Comparison of ENCODE assay signal across 12 cellular contexts in genomic region chr10:60299961-60300883, GRCh38.
DNase-seq lines count a peak whose midpoint lies in the region; ATAC-seq, FAIRE-seq and TF ChIP-seq lines count a peak whose summit lies in the region.
"Had no signal": no experiment of that assay in that cellular context is flagged by ENCODE, and none has a peak within 500 bp of the region (broad histone marks: within the 10 kb centered on the region; RNA-seq: fewer than 3 reads in every experiment).

No MANE protein-coding gene starts in this region.

- H3K27ac Mint-ChIP-seq in astrocyte (ENCODE audit: unreplicated experiment) (peak overlapping the region; percentile 28), progenitor cell of endocrine pancreas (peak overlapping the region; percentile 46)
- H3K27ac Mint-ChIP-seq: T-helper 1 cell treated with Interleukin-12 subunit alpha and Interleukin-12 subunit beta and Interleukin-4 antibody, amounts not matched to agents 30 μg/mL and 1 μg/mL, for 36 hours had no signal

- ATAC-seq in right cardiac atrium (peak; percentile 88 to 93), GM18511 (IDR thresholded peaks at IDR 0.05; ENCODE audit: unreplicated experiment) (no peak), GM21447 (IDR thresholded peaks at IDR 0.05; ENCODE audit: unreplicated experiment) (no peak), GM21423 (IDR thresholded peaks at IDR 0.05; ENCODE audit: unreplicated experiment) (no peak)

- DNase-seq in GM23248 (no peak), astrocyte (ENCODE audit: low read depth) (peak; percentile 98), right cardiac atrium (peak in 2 of 3 donors; percentile 37 to 59), progenitor cell of endocrine pancreas (ENCODE audit: low spot score, unreplicated experiment) (no peak), activated gamma-delta T cell (lab: John Stamatoyannopoulos, UW) (no peak)
- DNase-seq: activated CD8-positive, alpha-beta memory T cell treated with anti-CD3 and anti-CD28 coated beads, Interleukin-2, amount 50 U/mL, for 4 hours; CD4-positive, CD25-positive, alpha-beta regulatory T cell had no signal

- H3K4me3 Mint-ChIP-seq in astrocyte (ENCODE audit: unreplicated experiment) (peak overlapping the region; percentile 18), progenitor cell of endocrine pancreas (ENCODE audit: low read depth) (no peak overlapping the region)
- H3K4me3 Mint-ChIP-seq: CD4-positive, CD25-positive, alpha-beta regulatory T cell; T-helper 1 cell treated with Interleukin-12 subunit alpha and Interleukin-12 subunit beta and Interleukin-4 antibody, amounts not matched to agents 30 μg/mL and 1 μg/mL, for 36 hours had no signal

- intact Hi-C loops in right cardiac atrium (cut with DNase I): loop anchor here in 1 of 4 donors (10.0 kb wide), 1 partner anchor 125 kb away; no protein-coding TSS in a partner anchor

- peaks cover 5% of the 10 kb centered on the region for H3K4me1 ChIP-seq in GM23248 (ENCODE audit: insufficient read depth)
- H3K4me1 ChIP-seq in astrocyte (ENCODE audit: insufficient read depth, low read length): peaks cover 17% of the 10 kb centered on the region
- peaks cover 6% of the 10 kb centered on the region for H3K4me1 ChIP-seq in right cardiac atrium (ENCODE audit: control insufficient read depth, insufficient read depth, low read length)
- H3K4me1 ChIP-seq: suprapubic skin had no signal

- H3K79me2 ChIP-seq in GM23248 (ENCODE audit: insufficient read depth): no peaks in the 10 kb centered on the region
- no peaks in the 10 kb centered on the region for H3K79me2 ChIP-seq in astrocyte (ENCODE audit: insufficient read depth, low read length)

- no peaks in the 10 kb centered on the region for H3F3A ChIP-seq in GM23248 (ENCODE audit: insufficient read depth)

- H3K27me3 Mint-ChIP-seq in astrocyte (ENCODE audit: low read depth, unreplicated experiment) (no peaks in the 10 kb centered on the region), progenitor cell of endocrine pancreas (no peaks in the 10 kb centered on the region)

- FAIRE-seq in astrocyte (lab: Jason Lieb, UNC): no peak

- H3K9ac ChIP-seq in GM23248 (no peak overlapping the region), astrocyte (ENCODE audit: low read length) (peak overlapping the region; percentile 73)

- 88% methylated on average over 11 of the region's 11 CpGs for whole genome bisulfite sequencing in GM23248 (ENCODE audit: low coverage in 1 of 2, low lambda C conversion rate in 2 of 2, missing lambda C conversion rate in 2 of 2), 2 experiments
- 20% methylated on average over 11 of the region's 11 CpGs for WGBS in right cardiac atrium

- H3K9me3 Mint-ChIP-seq in astrocyte (ENCODE audit: unreplicated experiment): no peaks in the 10 kb centered on the region
- peaks cover 8% of the 10 kb centered on the region for H3K9me3 Mint-ChIP-seq in progenitor cell of endocrine pancreas (ENCODE audit: low read depth)
- H3K9me3 Mint-ChIP-seq: CD4-positive, CD25-positive, alpha-beta regulatory T cell; T-helper 1 cell treated with Interleukin-12 subunit alpha and Interleukin-12 subunit beta and Interleukin-4 antibody, amounts not matched to agents 30 μg/mL and 1 μg/mL, for 36 hours had no signal

- in situ Hi-C loops in GM23248 (cut with MboI): no loop called here

- H4K20me1 ChIP-seq in GM23248 (ENCODE audit: insufficient read depth): no peaks in the 10 kb centered on the region
- H4K20me1 ChIP-seq in astrocyte (ENCODE audit: insufficient read depth, low read length): no peaks in the 10 kb centered on the region

- peaks cover 17% of the 10 kb centered on the region for H3K4me1 Mint-ChIP-seq in astrocyte (ENCODE audit: low read depth, unreplicated experiment)
- peaks cover 5% of the 10 kb centered on the region for H3K4me1 Mint-ChIP-seq in progenitor cell of endocrine pancreas (ENCODE audit: low read depth)
- H3K4me1 Mint-ChIP-seq: CD4-positive, CD25-positive, alpha-beta regulatory T cell had no signal

- H3K9me3 ChIP-seq in GM23248 (ENCODE audit: low read depth) (no peaks in the 10 kb centered on the region), astrocyte (ENCODE audit: insufficient read depth, low read depth, low read length) (no peaks in the 10 kb centered on the region), right cardiac atrium (ENCODE audit: control insufficient read depth, low read length) (no peaks in the 10 kb centered on the region)
- H3K9me3 ChIP-seq: suprapubic skin had no signal

- H3K4me2 ChIP-seq in GM23248 (ENCODE audit: unreplicated experiment) (no peak overlapping the region), astrocyte (ENCODE audit: low read length) (peak overlapping the region; percentile 80)

- H2AFZ ChIP-seq in GM23248 (peak overlapping the region; percentile 34; the same call in 1 of the 2 replicates), astrocyte (ENCODE audit: low read depth, low read length) (peak overlapping the region; percentile 36)

- H3K27me3 ChIP-seq in GM23248 (replicated peaks; ENCODE audit: insufficient read depth): no peaks in the 10 kb centered on the region
- H3K27me3 ChIP-seq in astrocyte (ENCODE audit: insufficient read depth, low read length): no peaks in the 10 kb centered on the region
- no peaks in the 10 kb centered on the region for H3K27me3 ChIP-seq in right cardiac atrium (ENCODE audit: control insufficient read depth, insufficient read depth)
- H3K27me3 ChIP-seq: suprapubic skin had no signal

- H3K9me2 ChIP-seq in GM23248 (ENCODE audit: insufficient read depth): no peaks in the 10 kb centered on the region

- TF ChIP-seq CTCF in astrocyte (IDR thresholded peaks at IDR 0.05; ENCODE audit: insufficient read depth, low read depth, low read length) (no peak), progenitor cell of endocrine pancreas (IDR thresholded peaks at IDR 0.05; ENCODE audit: unreplicated experiment) (no peak)

- no peak overlapping the region for H3K4me3 ChIP-seq in GM23248
- peak overlapping the region; percentile 52 for H3K4me3 ChIP-seq in astrocyte (ENCODE audit: insufficient read depth, low read depth, low read length)
- H3K4me3 ChIP-seq in right cardiac atrium (ENCODE audit: low read length): peak overlapping the region; percentile 85
- H3K4me3 ChIP-seq: suprapubic skin had no signal

- H3K36me3 ChIP-seq in GM23248 (ENCODE audit: low read depth): no peaks in the 10 kb centered on the region
- H3K36me3 ChIP-seq in astrocyte (ENCODE audit: insufficient read depth, low read length): no peaks in the 10 kb centered on the region
- H3K36me3 ChIP-seq: suprapubic skin had no signal

- H3K27ac ChIP-seq in GM23248 (no peak overlapping the region), astrocyte (ENCODE audit: low read depth, low read length) (peak overlapping the region; percentile 74), right cardiac atrium (ENCODE audit: low read length) (peak overlapping the region; percentile 71)
- H3K27ac ChIP-seq: suprapubic skin had no signal

- H3K36me3 Mint-ChIP-seq in astrocyte (ENCODE audit: low read depth, unreplicated experiment) (no peaks in the 10 kb centered on the region), progenitor cell of endocrine pancreas (ENCODE audit: insufficient read depth) (no peaks in the 10 kb centered on the region)
- H3K36me3 Mint-ChIP-seq: CD4-positive, CD25-positive, alpha-beta regulatory T cell had no signal

Comparison
In these comparisons a context has a peak if more than half of its experiments do, and no peak if none do; other contexts are left out.
1. DNase-seq: peak in astrocyte (single experiment) and right cardiac atrium (2 of 3); none in GM23248 (single experiment), progenitor cell of endocrine pancreas (single experiment) and activated gamma-delta T cell (single experiment).
2. ATAC-seq: peak in right cardiac atrium (2 of 2); none in GM18511 (single experiment), GM21447 (single experiment) and GM21423 (single experiment).